Comparison of ENCODE assay signal across 31 cellular contexts in genomic region chr3:117979466-117979865, GRCh38.
"Had no signal": no experiment of that assay in that cellular context is flagged by ENCODE, and none has a peak within 500 bp of the region (broad histone marks: within the 10 kb centered on the region; RNA-seq: fewer than 3 reads in every experiment).

No MANE protein-coding gene starts in this region.

- H3K4me3 ChIP-seq: adrenal gland, body of pancreas, breast epithelium had no signal

- H3K9me3 ChIP-seq: adrenal gland, body of pancreas, breast epithelium had no signal

- H3K4me1 ChIP-seq: adrenal gland, body of pancreas, breast epithelium had no signal

- H3K27me3 ChIP-seq: adrenal gland, body of pancreas, brain microvascular endothelial cell, breast epithelium had no signal

- ATAC-seq: activated CD8-positive, alpha-beta T cell treated with anti-CD3 and anti-CD28 coated beads for 36 hours; activated naive CD4-positive, alpha-beta T cell treated with anti-CD3 and anti-CD28 coated beads, Interleukin-2, amount 50 U/mL, for 72 hours; activated T-cell treated with anti-CD3 and anti-CD28 coated beads, Interleukin-2, amount 50 U/mL, for 4 hours; activated T-cell treated with anti-CD3 and anti-CD28 coated beads, Interleukin-2, amount 50 U/mL, for 72 hours; activated T-helper 17 cell treated with anti-CD3 and anti-CD28 coated beads, Interleukin-2, amount 50 U/mL, for 72 hours; body of pancreas had no signal

- H3K27ac ChIP-seq: adrenal gland, body of pancreas, brain microvascular endothelial cell, breast epithelium, VCaP had no signal

- DNase-seq: activated B cell treated with CpG ODN at 0.5 μM for 24 hours; activated CD4-positive, alpha-beta memory T cell treated with anti-CD3 and anti-CD28 coated beads for 36 hours; activated CD4-positive, alpha-beta T cell treated with anti-CD3 and anti-CD28 coated beads for 4 hours; activated CD4-positive, alpha-beta T cell treated with anti-CD3 and anti-CD28 coated beads, Interleukin-2, amount 10 ng/mL, durations not matched to agents 24 days and 14 days; activated CD4-positive, alpha-beta T cell treated with anti-CD3 and anti-CD28 coated beads, Interleukin-2, amount 50 U/mL, for 1 hour; activated CD4-positive, alpha-beta T cell treated with anti-CD3 and anti-CD28 coated beads, Interleukin-2, amount 50 U/mL, for 4 hours; activated CD4-positive, CD25-positive, alpha-beta regulatory T cell treated with anti-CD3 and anti-CD28 coated beads, Interleukin-2, amount 50 U/mL, for 72 hours; activated CD8-positive, alpha-beta memory T cell treated with anti-CD3 and anti-CD28 coated beads, Interleukin-2, amount 50 U/mL, for 4 hours; activated CD8-positive, alpha-beta T cell treated with anti-CD3 and anti-CD28 coated beads for 36 hours; activated effector memory CD4-positive, alpha-beta T cell treated with anti-CD3 and anti-CD28 coated beads, Interleukin-2, amount 50 U/mL, for 16 hours; activated gamma-delta T cell treated with Interleukin-2 at 50 U/mL for 16 hours; activated naive CD4-positive, alpha-beta T cell; activated naive CD4-positive, alpha-beta T cell treated with anti-CD3 and anti-CD28 coated beads for 36 hours; activated naive CD4-positive, alpha-beta T cell treated with anti-CD3 and anti-CD28 coated beads, Interleukin-2, amount 50 U/mL, for 16 hours; activated naive CD8-positive, alpha-beta T cell treated with anti-CD3 and anti-CD28 coated beads for 36 hours; activated T-cell treated with anti-CD3 and anti-CD28 coated beads for 4 hours; activated T-cell treated with anti-CD3 and anti-CD28 coated beads, Interleukin-2, amount 50 U/mL, for 1 hour; activated T-cell treated with anti-CD3 and anti-CD28 coated beads, Interleukin-2, amount 50 U/mL, for 4 hours; activated T-cell treated with anti-CD3 and anti-CD28 coated beads, Interleukin-2, amount 50 U/mL, for 72 hours; adrenal gland; amniotic stem cell; aorta; body of pancreas; brain microvascular endothelial cell; central memory CD4-positive, alpha-beta T cell; T-helper 2 cell; T-helper 9 cell had no signal

- H3K36me3 ChIP-seq: adrenal gland, brain microvascular endothelial cell, breast epithelium had no signal
